8 cellular contexts compared by ENCODE assay signal in the genomic region with DNA sequence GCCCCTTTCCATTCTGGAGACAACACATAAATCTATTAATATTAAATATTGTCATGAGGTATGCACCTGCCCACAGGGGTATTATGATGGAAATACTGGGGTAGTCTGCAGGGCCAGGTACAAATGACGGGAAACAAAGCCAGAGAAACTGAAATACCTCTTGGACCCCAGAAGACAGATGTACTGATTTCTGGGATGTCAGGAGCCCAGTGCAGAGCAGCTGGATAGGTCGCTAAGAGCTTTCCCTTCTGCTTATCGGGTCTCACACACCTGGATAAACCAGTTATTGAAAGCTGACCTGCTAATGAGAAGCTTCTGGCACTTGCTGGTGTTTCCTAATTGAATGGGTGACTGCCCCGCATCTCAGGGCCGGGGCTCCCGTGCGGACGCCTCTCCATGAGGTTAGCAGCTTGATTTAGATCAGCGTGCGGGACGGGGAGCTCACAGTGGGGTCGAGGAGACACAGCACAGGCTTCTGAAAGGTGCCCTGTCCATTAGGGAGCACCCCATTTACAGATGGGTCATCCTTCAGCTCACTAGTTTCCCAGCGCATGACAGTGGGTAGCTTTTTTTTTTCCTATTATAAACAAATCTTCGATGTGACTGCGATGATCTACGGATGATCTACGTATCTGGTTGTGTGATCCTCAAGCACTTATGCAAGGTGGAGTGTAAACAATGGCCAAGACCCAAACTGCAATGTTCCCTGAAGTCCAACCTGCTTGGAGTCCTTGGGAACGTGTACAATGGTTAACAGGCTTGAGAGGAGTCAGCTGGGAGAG. TPM values are rescaled to one million over a fixed set of nuclear protein-coding genes. Genes with fewer than 3 reads are reported as not detected.
DNase-seq lines count a peak whose midpoint lies in the region; ATAC-seq lines count a peak whose summit lies in the region.

No MANE protein-coding gene starts in this region.

- intact Hi-C loops in activated T-helper 2 cell treated with anti-CD3 and anti-CD28 coated beads, Interferon-gamma antibody, Interleukin-2, Interleukin-4, amounts not matched to agents 10 μg/mL and 5 μg/mL and 100 μg/mL, durations not matched to agents 14 hours and 24 hours and 36 hours (cut with micrococcal nuclease): loop anchor here (5.0 to 10.0 kb wide), 4 partner anchors 351 to 1479 kb away; no protein-coding TSS in a partner anchor

- peaks cover 20% of the 10 kb centered on the region; the same call in 1 of the 2 replicates for H3K36me3 ChIP-seq in iPS-20b (ENCODE audit: insufficient read depth, low read depth, low read length)
- peaks cover 0 to 4% (median 0%) of the 10 kb centered on the region in 5 donors for H3K36me3 ChIP-seq in subcutaneous abdominal adipose tissue (ENCODE audit: control insufficient read depth in 5 of 5, insufficient read depth in 5 of 5, low read length in 5 of 5)

- peaks cover 10% of the 10 kb centered on the region for H3K9me3 Mint-ChIP-seq in activated T-helper 2 cell treated with anti-CD3 and anti-CD28 coated beads, Interferon-gamma antibody, Interleukin-2, Interleukin-4, amounts not matched to agents 10 μg/mL and 5 μg/mL and 100 μg/mL, durations not matched to agents 14 hours and 24 hours and 36 hours

- H3K4me1 ChIP-seq in iPS-20b (ENCODE audit: insufficient read depth, low read length) (peaks cover 12% of the 10 kb centered on the region), subcutaneous abdominal adipose tissue (ENCODE audit: control insufficient read depth in 5 of 5, insufficient read depth in 5 of 5, low read length in 5 of 5) (peaks cover 11 to 55% (median 38%) of the 10 kb centered on the region in 5 donors)

- ATAC-seq in HG03469 (IDR thresholded peaks at IDR 0.05; ENCODE audit: unreplicated experiment): no peak

- H3K9ac ChIP-seq in iPS-20b (ENCODE audit: low read depth, low read length): peak overlapping the region; percentile 85; the same call in 1 of the 2 replicates
- peak overlapping the region in 3 of 5 donors; percentile 74 to 82 (median 77) for H3K9ac ChIP-seq in subcutaneous abdominal adipose tissue (ENCODE audit: low read length in 5 of 5)

- peak overlapping the region; percentile 95 for H3K27ac Mint-ChIP-seq in activated T-helper 2 cell treated with anti-CD3 and anti-CD28 coated beads, Interferon-gamma antibody, Interleukin-2, Interleukin-4, amounts not matched to agents 10 μg/mL and 5 μg/mL and 100 μg/mL, durations not matched to agents 14 hours and 24 hours and 36 hours

- H3K36me3 Mint-ChIP-seq in activated T-helper 2 cell treated with anti-CD3 and anti-CD28 coated beads, Interferon-gamma antibody, Interleukin-2, Interleukin-4, amounts not matched to agents 10 μg/mL and 5 μg/mL and 100 μg/mL, durations not matched to agents 14 hours and 24 hours and 36 hours (ENCODE audit: low read depth): peaks cover 43% of the 10 kb centered on the region

- H3K27me3 ChIP-seq in iPS-20b (ENCODE audit: insufficient read depth, low read length) (no peaks in the 10 kb centered on the region), subcutaneous abdominal adipose tissue (ENCODE audit: control insufficient read depth in 5 of 5, insufficient read depth in 4 of 5, low read length in 5 of 5) (no peaks in the 10 kb centered on the region)

- H3K27ac ChIP-seq in iPS-20b (ENCODE audit: low read length): peak overlapping the region; percentile 32
- H3K27ac ChIP-seq in subcutaneous abdominal adipose tissue (ENCODE audit: low read depth, low read length): no peak overlapping the region

- peaks cover 55% of the 10 kb centered on the region for H3K4me1 Mint-ChIP-seq in activated T-helper 2 cell treated with anti-CD3 and anti-CD28 coated beads, Interferon-gamma antibody, Interleukin-2, Interleukin-4, amounts not matched to agents 10 μg/mL and 5 μg/mL and 100 μg/mL, durations not matched to agents 14 hours and 24 hours and 36 hours (ENCODE audit: low read depth)

- peak; percentile 50 for DNase-seq in activated CD8-positive, alpha-beta memory T cell treated with anti-CD3 and anti-CD28 coated beads, Interleukin-2, amount 50 U/mL, for 48 hours
- DNase-seq in activated CD8-positive, alpha-beta memory T cell treated with anti-CD3 and anti-CD28 coated beads for 24 hours: no peak
- no peak for DNase-seq in activated T-helper 2 cell treated with anti-CD3 and anti-CD28 coated beads, Interferon-gamma antibody, Interleukin-2, Interleukin-4, amounts not matched to agents 10 μg/mL and 5 μg/mL and 100 μg/mL, durations not matched to agents 14 hours and 24 hours and 36 hours (ENCODE audit: low spot score)
- no peak for DNase-seq in SKM-1 treated with dmso at 0.1 percent for 144 hours (lab: John Stamatoyannopoulos, UW; ENCODE audit: unreplicated experiment)
- DNase-seq in GDM1 (lab: John Stamatoyannopoulos, UW): no peak

- H3K4me3 Mint-ChIP-seq in activated T-helper 2 cell treated with anti-CD3 and anti-CD28 coated beads, Interferon-gamma antibody, Interleukin-2, Interleukin-4, amounts not matched to agents 10 μg/mL and 5 μg/mL and 100 μg/mL, durations not matched to agents 14 hours and 24 hours and 36 hours (ENCODE audit: low read depth): peak overlapping the region; percentile 84

- H3K4me3 ChIP-seq in iPS-20b (ENCODE audit: low read length): peak overlapping the region; percentile 74
- H3K4me3 ChIP-seq in subcutaneous abdominal adipose tissue (ENCODE audit: low read depth in 1 of 5, low read length in 5 of 5): peak overlapping the region; percentile 6 to 84 (median 72)

- no peaks in the 10 kb centered on the region for H3K9me3 ChIP-seq in iPS-20b (ENCODE audit: insufficient read depth, low read depth, low read length)
- H3K9me3 ChIP-seq in subcutaneous abdominal adipose tissue (ENCODE audit: control insufficient read depth in 5 of 5, low read length in 5 of 5): no peaks in the 10 kb centered on the region

- no peaks in the 10 kb centered on the region for H3K27me3 Mint-ChIP-seq in activated T-helper 2 cell treated with anti-CD3 and anti-CD28 coated beads, Interferon-gamma antibody, Interleukin-2, Interleukin-4, amounts not matched to agents 10 μg/mL and 5 μg/mL and 100 μg/mL, durations not matched to agents 14 hours and 24 hours and 36 hours (ENCODE audit: low read depth)

RNA-seq across cellular contexts. Expression of a gene that starts 1.5 kb away (rescaled TPM):
- total RNA-seq in activated T-helper 2 cell treated with anti-CD3 and anti-CD28 coated beads, Interferon-gamma antibody, Interleukin-2, Interleukin-4, amounts not matched to agents 10 μg/mL and 5 μg/mL and 100 μg/mL, durations not matched to agents 14 hours and 24 hours and 36 hours: 197 and 198 TPM in 2 replicates
